Comparison of ENCODE assay signal across 1 cellular context in genomic region chr6:89148016-89148750, GRCh38.
TF ChIP-seq lines count a peak whose summit lies in the region.

No MANE protein-coding gene starts in this region.

TF ChIP-seq in HEK293, 187 proteins besides CTCF, POLR2A, EP300 and RAD21 (continued from another document and continues in another):
- TF ChIP-seq PATZ1 (tag by site-specific recombination; IDR thresholded peaks at IDR 0.05) (peak; percentile 36), ZNF624 (tag by site-specific recombination; IDR thresholded peaks at IDR 0.05) (no peak), ZNF416 (tag by site-specific recombination; IDR thresholded peaks at IDR 0.05) (no peak), ZBTB10 (tag by site-specific recombination; IDR thresholded peaks at IDR 0.05) (no peak), ZNF645 (tag by site-specific recombination; IDR thresholded peaks at IDR 0.05) (no peak), ZNF791 (tag by site-specific recombination; IDR thresholded peaks at IDR 0.05) (no peak), KLF10 (tag by site-specific recombination; IDR thresholded peaks at IDR 0.05) (peak; percentile 47; the same call in 1 of the 2 replicates), ZNF114 (tag by site-specific recombination; IDR thresholded peaks at IDR 0.05) (no peak), GLIS2 (tag by site-specific recombination; IDR thresholded peaks at IDR 0.05) (peak; percentile 45), ZBTB20 (tag by site-specific recombination; IDR thresholded peaks at IDR 0.05) (no peak), ZNF518A (tag by site-specific recombination; conservative IDR thresholded peaks at IDR 0.05; ENCODE audit: low read depth) (no peak), ZNF280C (tag by site-specific recombination; IDR thresholded peaks at IDR 0.05) (no peak), ZBTB26 (tag by site-specific recombination; optimal IDR thresholded peaks at IDR 0.05) (no peak), ZNF704 (tag by site-specific recombination; IDR thresholded peaks at IDR 0.05) (no peak), ZNF404 (tag by site-specific recombination; IDR thresholded peaks at IDR 0.05) (no peak), ZNF37A (tag by site-specific recombination; IDR thresholded peaks at IDR 0.05) (no peak), SCRT2 (tag by site-specific recombination; IDR thresholded peaks at IDR 0.05) (no peak), ZNF621 (tag by site-specific recombination; IDR thresholded peaks at IDR 0.05) (no peak), ZNF324 (tag by site-specific recombination; IDR thresholded peaks at IDR 0.05) (peak; percentile 36; the same call in 1 of the 2 replicates), ZNF501 (tag by site-specific recombination; IDR thresholded peaks at IDR 0.05) (0 out of 2 replicates have a peak, but pooled peaks have one; percentile 46), PRDM2 (tag by site-specific recombination; IDR thresholded peaks at IDR 0.05; ENCODE audit: borderline replicate concordance) (no peak), ZNF184 (tag by site-specific recombination; IDR thresholded peaks at IDR 0.05) (no peak), MEIS1 (CRISPR knock-in tag; IDR thresholded peaks at IDR 0.05; ENCODE audit: borderline replicate concordance) (no peak), KLF16 (tag by site-specific recombination; IDR thresholded peaks at IDR 0.05) (0 out of 2 replicates have a peak, but pooled peaks have one; percentile 53), KLF8 (tag by site-specific recombination; IDR thresholded peaks at IDR 0.05) (peak; percentile 70), ZNF664 (tag by site-specific recombination; IDR thresholded peaks at IDR 0.05) (no peak), ZNF548 (tag by site-specific recombination; IDR thresholded peaks at IDR 0.05) (no peak), ZNF530 (tag by site-specific recombination; IDR thresholded peaks at IDR 0.05; ENCODE audit: low read depth) (no peak), ATF2 (tag by site-specific recombination; IDR thresholded peaks at IDR 0.05; ENCODE audit: low read depth) (no peak), SP7 (tag by site-specific recombination; IDR thresholded peaks at IDR 0.05) (peak; percentile 82), MYNN (tag by site-specific recombination; IDR thresholded peaks at IDR 0.05; ENCODE audit: borderline replicate concordance) (no peak), ZNF248 (tag by site-specific recombination; IDR thresholded peaks at IDR 0.05) (no peak), ZEB2 (tag by site-specific recombination; IDR thresholded peaks at IDR 0.05) (peak; percentile 78), ZNF350 (tag by site-specific recombination; IDR thresholded peaks at IDR 0.05) (no peak)
